Comparison of ENCODE assay signal across 8 cellular contexts in genomic region chr1:161119379-161120061, GRCh38. TPM values are rescaled to one million over a fixed set of nuclear protein-coding genes. Genes with fewer than 3 reads are reported as not detected.
DNase-seq lines count a peak whose midpoint lies in the region; ATAC-seq and TF ChIP-seq lines count a peak whose summit lies in the region.

No MANE protein-coding gene starts in this region.

- H4K8ac ChIP-seq in mesenchymal stem cell (ENCODE audit: low read length), result peak overlapping the region; percentile 22

- H3K9ac ChIP-seq in colonic mucosa (ENCODE audit: low read depth in 2 of 2, low read length in 2 of 2) (peak overlapping the region; percentile 92 to 100), mesenchymal stem cell (ENCODE audit: low read length) (peak overlapping the region; percentile 100)

- peak overlapping the region in 1 of 2 experiments; percentile 31 for H2BK12ac ChIP-seq in mesenchymal stem cell (ENCODE audit: low read length in 2 of 2)

- intact Hi-C loops in colonic mucosa (cut with DNase I), result no loop called here

- no peaks in the 10 kb centered on the region for H3K9me3 Mint-ChIP-seq in IgD-negative memory B cell

- H2AFZ ChIP-seq in mesenchymal stem cell (ENCODE audit: low read depth, low read length), result no peak overlapping the region

- H3K9me3 ChIP-seq in colonic mucosa (no peaks in the 10 kb centered on the region), mesenchymal stem cell (ENCODE audit: control insufficient read depth, low read length) (no peaks in the 10 kb centered on the region)

- H3K23ac ChIP-seq in mesenchymal stem cell (ENCODE audit: low read length in 2 of 2), result no peak overlapping the region

- H3K27ac ChIP-seq in 22Rv1 (peak overlapping the region; percentile 96), VCaP (peak overlapping the region; percentile 87; the same call in 1 of the 2 replicates), colonic mucosa (peak overlapping the region; percentile 95), mesenchymal stem cell (ENCODE audit: low read length, poor library complexity, severe bottlenecking) (peak overlapping the region; percentile 95)

- H3K4me2 ChIP-seq in mesenchymal stem cell (ENCODE audit: low read length, poor library complexity, severe bottlenecking), result peak overlapping the region; percentile 43

- H3K4me1 ChIP-seq in colonic mucosa, result peaks cover 11% of the 10 kb centered on the region
- H3K4me1 ChIP-seq in mesenchymal stem cell (ENCODE audit: control insufficient read depth, insufficient read depth, low read depth, low read length), result peaks cover 23% of the 10 kb centered on the region

- H3K4me3 ChIP-seq in colonic mucosa (no peak overlapping the region), mesenchymal stem cell (ENCODE audit: insufficient read depth in 1 of 2, low read depth in 1 of 2, low read length in 2 of 2) (peak overlapping the region in 1 of 2 experiments; percentile 100)

- H2BK120ac ChIP-seq in mesenchymal stem cell (ENCODE audit: low read depth, low read length), result no peak overlapping the region

- no peak overlapping the region for H3K4ac ChIP-seq in mesenchymal stem cell (ENCODE audit: low read depth in 1 of 2, low read length in 2 of 2)

- H3K79me1 ChIP-seq in mesenchymal stem cell (replicated peaks; ENCODE audit: low read length, poor library complexity, severe bottlenecking), result peaks cover 26% of the 10 kb centered on the region

- peaks cover 4% of the 10 kb centered on the region for H3K36me3 ChIP-seq in colonic mucosa
- H3K36me3 ChIP-seq in mesenchymal stem cell (ENCODE audit: control insufficient read depth in 1 of 2, insufficient read depth in 2 of 2, low read depth in 1 of 2, low read length in 2 of 2), result peaks cover 44 to 60% of the 10 kb centered on the region in 2 experiments

- no peak overlapping the region for H3K14ac ChIP-seq in mesenchymal stem cell (ENCODE audit: low read length in 2 of 2)

- peak overlapping the region; percentile 86 to 96 (median 88) for H3K27ac Mint-ChIP-seq in IgD-negative memory B cell

- no peak overlapping the region for H2BK15ac ChIP-seq in mesenchymal stem cell (ENCODE audit: low read depth, poor library complexity, severe bottlenecking)

- peak; percentile 58 for ATAC-seq in GM18867 (IDR thresholded peaks at IDR 0.05; ENCODE audit: unreplicated experiment)

- 80% methylated on average over 4 of the region's 4 CpGs for WGBS in mesenchymal stem cell

- no peaks in the 10 kb centered on the region for H3K27me3 Mint-ChIP-seq in IgD-negative memory B cell

- H3K4me1 Mint-ChIP-seq in IgD-negative memory B cell, result peaks cover 29 to 44% (median 43%) of the 10 kb centered on the region in 3 donors

- TF ChIP-seq CTCF in 22Rv1 (IDR thresholded peaks at IDR 0.05) (peak; percentile 72), VCaP (conservative IDR thresholded peaks at IDR 0.05) (peak; percentile 48), colonic mucosa (IDR thresholded peaks at IDR 0.05) (peak; percentile 25)

- no peaks in the 10 kb centered on the region for H3K36me3 Mint-ChIP-seq in IgD-negative memory B cell

- peak overlapping the region; percentile 76 to 98 (median 86) for H3K4me3 Mint-ChIP-seq in IgD-negative memory B cell

- peak overlapping the region; percentile 38 for H2AK5ac ChIP-seq in mesenchymal stem cell (ENCODE audit: low read length, severe bottlenecking)

- no peak overlapping the region for H3K18ac ChIP-seq in mesenchymal stem cell (ENCODE audit: low read depth in 1 of 2, low read length in 2 of 2)

- no peak overlapping the region for H2BK5ac ChIP-seq in mesenchymal stem cell (ENCODE audit: low read depth, low read length, poor library complexity, severe bottlenecking)

- peak; percentile 52 for DNase-seq in colonic mucosa
- peak; percentile 88 for DNase-seq in mesenchymal stem cell
- peak; percentile 76 for DNase-seq in stimulated activated naive CD4-positive, alpha-beta T cell treated with Interleukin-2 at 50 U/mL for 16 hours (lab: John Stamatoyannopoulos, UW)
- DNase-seq in DMS153 (lab: John Stamatoyannopoulos, UW), result no peak

- no peak overlapping the region for H4K91ac ChIP-seq in mesenchymal stem cell (ENCODE audit: low read length)

- H3K27me3 ChIP-seq in colonic mucosa (no peaks in the 10 kb centered on the region), mesenchymal stem cell (ENCODE audit: control insufficient read depth in 1 of 2, insufficient read depth in 1 of 2, low read length in 2 of 2) (no peaks in the 10 kb centered on the region)

RNA-seq across cellular contexts. Expression of gene NIT1, which starts 1.6 kb away (rescaled TPM):
- polyA plus RNA-seq in IgD-negative memory B cell, result 19.7 TPM
- 10 to 100 TPM; 58.8 to 84.4 TPM for total RNA-seq in colonic mucosa
- polyA plus RNA-seq in mesenchymal stem cell (2013, experiment 1 of 2), result 28.8 TPM
- polyA plus RNA-seq in mesenchymal stem cell (2013, experiment 2 of 2), result 28.9 TPM

RNA-seq across cellular contexts. Expression of gene PFDN2, which starts 1.7 kb away (rescaled TPM):
- polyA plus RNA-seq in IgD-negative memory B cell, result 95.2 TPM
- 10 to 100 TPM; 42.7 to 49.6 TPM for total RNA-seq in colonic mucosa
- 252 TPM for polyA plus RNA-seq in mesenchymal stem cell (2013, experiment 1 of 2)
- 245 TPM for polyA plus RNA-seq in mesenchymal stem cell (2013, experiment 2 of 2)

RNA-seq across cellular contexts. Expression of gene DEDD, which starts 12.9 kb away (rescaled TPM):
- polyA plus RNA-seq in IgD-negative memory B cell, result 39.1 TPM
- total RNA-seq in colonic mucosa, result 10 to 100 TPM; 33.8 to 34.3 TPM
- 23.9 TPM for polyA plus RNA-seq in mesenchymal stem cell (2013, experiment 1 of 2)
- 25.8 TPM for polyA plus RNA-seq in mesenchymal stem cell (2013, experiment 2 of 2)

RNA-seq across cellular contexts. Expression of gene KLHDC9, which starts 21.4 kb away (rescaled TPM):
- 5.0 TPM for polyA plus RNA-seq in IgD-negative memory B cell
- total RNA-seq in colonic mucosa, result 10 to 100 TPM in 1 of 2 donors, 1 to 10 TPM in 1; 7.1 to 10.1 TPM
- polyA plus RNA-seq in mesenchymal stem cell (2013, experiment 1 of 2), result 1.3 TPM
- 1.7 TPM for polyA plus RNA-seq in mesenchymal stem cell (2013, experiment 2 of 2)

RNA-seq across cellular contexts. Expression of gene NECTIN4, which starts 30.2 kb away (rescaled TPM):
- polyA plus RNA-seq in IgD-negative memory B cell, result not detected
- total RNA-seq in colonic mucosa, result 1 to 10 TPM; 4.6 to 7.8 TPM
- 0.03 TPM for polyA plus RNA-seq in mesenchymal stem cell (2013, experiment 1 of 2)
- 0.01 TPM for polyA plus RNA-seq in mesenchymal stem cell (2013, experiment 2 of 2)
